Comparison of ENCODE assay signal across 10 cellular contexts in the genomic region with DNA sequence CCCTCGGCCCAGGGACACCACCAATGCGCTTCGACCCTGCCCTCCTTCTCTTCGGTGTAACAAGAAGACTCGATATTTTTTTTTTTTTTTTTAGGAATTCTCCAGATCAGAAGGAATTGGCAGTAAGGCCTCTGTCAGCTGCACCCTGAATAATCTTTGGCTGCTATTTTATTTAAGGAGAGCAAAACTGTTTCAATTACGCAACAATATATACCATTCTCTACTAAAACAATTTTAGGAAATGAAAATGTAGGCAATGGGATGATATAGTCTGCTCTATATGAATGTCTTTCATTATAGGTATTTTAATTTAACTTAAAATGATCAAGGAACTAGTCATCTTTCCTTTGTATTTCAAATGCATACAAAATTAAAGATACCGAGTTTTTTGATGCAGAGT. TPM values are rescaled to one million over a fixed set of nuclear protein-coding genes. Genes with fewer than 3 reads are reported as not detected.
A peak's percentile ranks its signal among the peaks of the same experiment; 100 is the strongest.
DNase-seq lines count a peak whose midpoint lies in the region; ATAC-seq and TF ChIP-seq lines count a peak whose summit lies in the region.
"Had no signal": no experiment of that assay in that cellular context is flagged by ENCODE, and none has a peak within 500 bp of the region (broad histone marks: within the 10 kb centered on the region; RNA-seq: fewer than 3 reads in every experiment).

No MANE protein-coding gene starts in this region.

- H3F3A ChIP-seq in neural cell (ENCODE audit: insufficient read depth, low read length, poor library complexity, severe bottlenecking) = peaks cover 20% of the 10 kb centered on the region

- ATAC-seq in HG03354 (IDR thresholded peaks at IDR 0.05; ENCODE audit: poor library complexity, severe bottlenecking, unreplicated experiment) = no peak
- ATAC-seq in GM18858 (IDR thresholded peaks at IDR 0.05; ENCODE audit: unreplicated experiment) = no peak

- peak overlapping the region; percentile 73 for H3K4me3 Mint-ChIP-seq in dendritic cell treated with granulocyte-macrophage colony-stimulating factor and Interleukin-4, amounts not matched to agents 40 ng/mL and 50 ng/mL, for 4 days

- in situ Hi-C loops in ACHN (cut with HindIII; ENCODE audit: low pct_ligation_motif_present, low pct_unique_long_range_greater_than_20kb, low sequenced_read_pairs) = no loop called here

- H3K27me3 ChIP-seq in A673 (replicated peaks; ENCODE audit: insufficient read depth, low read depth, low read length, poor library complexity) (no peaks in the 10 kb centered on the region), HUES64 (ENCODE audit: insufficient read depth, low read length) (no peaks in the 10 kb centered on the region), neural cell (ENCODE audit: insufficient read depth, low read depth, low read length) (no peaks in the 10 kb centered on the region)

- TF ChIP-seq RAD21 in neural cell (conservative IDR thresholded peaks at IDR 0.05) = no peak

- peak overlapping the region; percentile 23 for H2AFZ ChIP-seq in neural cell (ENCODE audit: low read depth, low read length)

- H3K36me3 Mint-ChIP-seq in dendritic cell treated with granulocyte-macrophage colony-stimulating factor and Interleukin-4, amounts not matched to agents 40 ng/mL and 50 ng/mL, for 4 days (ENCODE audit: low read depth) = no peaks in the 10 kb centered on the region

- H3K4me3 ChIP-seq in A673 (ENCODE audit: low read depth, low read length, poor library complexity, severe bottlenecking) (peak overlapping the region; percentile 42), HUES64 (ENCODE audit: low read length) (peak overlapping the region; percentile 31), neural cell (ENCODE audit: low read length) (peak overlapping the region; percentile 71)

- H3K4me1 ChIP-seq in A673 (ENCODE audit: insufficient read depth, low read length, poor library complexity, severe bottlenecking) (peaks cover 32% of the 10 kb centered on the region), HUES64 (ENCODE audit: insufficient read depth, low read length) (peaks cover 14% of the 10 kb centered on the region)

- BruUV-seq in A673 (replicated peaks; lab: Mats Ljungman, UMichigan) = TSS peak; percentile 91

- H3K27ac Mint-ChIP-seq in dendritic cell treated with granulocyte-macrophage colony-stimulating factor and Interleukin-4, amounts not matched to agents 40 ng/mL and 50 ng/mL, for 4 days = peak overlapping the region; percentile 62

- CTCF ChIA-PET in A673 (lab: Charles Lee) = interaction anchor here (0.5 to 1.2 kb wide), 3 partner anchors 13 to 20 kb away, joined by 4 read pairs; no protein-coding TSS in a partner anchor

- DNase-seq in A673 (ENCODE audit: low spot score) (no peak), ACHN (no peak), NCI-H187 (lab: John Stamatoyannopoulos, UW) (no peak)

- H3K9ac ChIP-seq in HUES64 (ENCODE audit: low read depth, low read length) (no peak overlapping the region), neural cell (ENCODE audit: low read length) (peak overlapping the region; percentile 61)

- no peak for TF ChIP-seq EP300 in neural cell (conservative IDR thresholded peaks at IDR 0.05; ENCODE audit: poor library complexity, severe bottlenecking)

- H3K4me2 ChIP-seq in neural cell (ENCODE audit: low read length) = peak overlapping the region; percentile 81

- TF ChIP-seq CTCF in A673 (conservative IDR thresholded peaks at IDR 0.05; ENCODE audit: low read depth, low read length) (no peak), neural cell (IDR thresholded peaks at IDR 0.05; ENCODE audit: poor library complexity, severe bottlenecking) (no peak)

- no peaks in the 10 kb centered on the region for H3K9me3 Mint-ChIP-seq in dendritic cell treated with granulocyte-macrophage colony-stimulating factor and Interleukin-4, amounts not matched to agents 40 ng/mL and 50 ng/mL, for 4 days

- POLR2A ChIA-PET in A673 (lab: Charles Lee; ENCODE audit: low non-redundant PET) = interaction anchor here (0.9 to 1.0 kb wide), 2 partner anchors 14 to 15 kb away, joined by 9 to 10 read pairs; a partner anchor contains a TSS

- H3K36me3 ChIP-seq in A673 (ENCODE audit: insufficient read depth, low read length, poor library complexity, severe bottlenecking) (no peaks in the 10 kb centered on the region), HUES64 (ENCODE audit: insufficient read depth, low read length) (no peaks in the 10 kb centered on the region), neural cell (ENCODE audit: insufficient read depth, low read length) (no peaks in the 10 kb centered on the region)

- H4K20me1 ChIP-seq in neural cell (ENCODE audit: insufficient read depth) = no peaks in the 10 kb centered on the region

- H3K27me3 Mint-ChIP-seq in dendritic cell treated with granulocyte-macrophage colony-stimulating factor and Interleukin-4, amounts not matched to agents 40 ng/mL and 50 ng/mL, for 4 days = no peaks in the 10 kb centered on the region

- no peaks in the 10 kb centered on the region for H3K9me2 ChIP-seq in neural cell (ENCODE audit: insufficient read depth, low read length)

- H3K79me2 ChIP-seq in neural cell (replicated peaks; ENCODE audit: insufficient read depth, low read length) = peaks cover 4% of the 10 kb centered on the region

- intact Hi-C loops in A673 (cut with micrococcal nuclease; ENCODE audit: unreplicated experiment) = loop anchor here (1.0 kb wide), 1 partner anchor 15 kb away; a partner anchor contains a TSS
- intact Hi-C loops in dendritic cell treated with granulocyte-macrophage colony-stimulating factor and Interleukin-4, amounts not matched to agents 40 ng/mL and 50 ng/mL, for 4 days (cut with micrococcal nuclease) = loop anchor here (2.0 kb wide), 1 partner anchor 14 kb away; a partner anchor contains a TSS

- H3K9me3 ChIP-seq in A673 (ENCODE audit: low read depth, low read length, poor library complexity, severe bottlenecking) (no peaks in the 10 kb centered on the region), HUES64 (ENCODE audit: insufficient read depth, low read depth, low read length) (no peaks in the 10 kb centered on the region), neural cell (ENCODE audit: low read length) (no peaks in the 10 kb centered on the region)

- WGBS in HUES64 = 3% methylated on average over 6 of the region's 7 CpGs

- peaks cover 42% of the 10 kb centered on the region for H3K4me1 Mint-ChIP-seq in dendritic cell treated with granulocyte-macrophage colony-stimulating factor and Interleukin-4, amounts not matched to agents 40 ng/mL and 50 ng/mL, for 4 days (ENCODE audit: low read depth)

- peak overlapping the region; percentile 94 for H3K27ac ChIP-seq in A673 (ENCODE audit: low read depth, low read length, poor library complexity, severe bottlenecking)
- peak overlapping the region; percentile 47 for H3K27ac ChIP-seq in HUES64 (ENCODE audit: low read depth, low read length)
- peak overlapping the region; percentile 98 for H3K27ac ChIP-seq in neural cell (ENCODE audit: low read length)

TF ChIP-seq in neural cell, 6 proteins besides CTCF, POLR2A, EP300 and RAD21:
- TF ChIP-seq SMC3 (conservative IDR thresholded peaks at IDR 0.05; ENCODE audit: poor library complexity) (no peak), POLR2AphosphoS5 (IDR thresholded peaks at IDR 0.05) (no peak), EZH2 (IDR thresholded peaks at IDR 0.05; ENCODE audit: borderline replicate concordance, insufficient read depth, low read length, poor library complexity, severe bottlenecking) (no peak), MXI1 (conservative IDR thresholded peaks at IDR 0.05; ENCODE audit: poor library complexity, severe bottlenecking) (no peak), TAF1 (IDR thresholded peaks at IDR 0.05; ENCODE audit: low read depth) (no peak)
- TF ChIP-seq, protein P1, sequence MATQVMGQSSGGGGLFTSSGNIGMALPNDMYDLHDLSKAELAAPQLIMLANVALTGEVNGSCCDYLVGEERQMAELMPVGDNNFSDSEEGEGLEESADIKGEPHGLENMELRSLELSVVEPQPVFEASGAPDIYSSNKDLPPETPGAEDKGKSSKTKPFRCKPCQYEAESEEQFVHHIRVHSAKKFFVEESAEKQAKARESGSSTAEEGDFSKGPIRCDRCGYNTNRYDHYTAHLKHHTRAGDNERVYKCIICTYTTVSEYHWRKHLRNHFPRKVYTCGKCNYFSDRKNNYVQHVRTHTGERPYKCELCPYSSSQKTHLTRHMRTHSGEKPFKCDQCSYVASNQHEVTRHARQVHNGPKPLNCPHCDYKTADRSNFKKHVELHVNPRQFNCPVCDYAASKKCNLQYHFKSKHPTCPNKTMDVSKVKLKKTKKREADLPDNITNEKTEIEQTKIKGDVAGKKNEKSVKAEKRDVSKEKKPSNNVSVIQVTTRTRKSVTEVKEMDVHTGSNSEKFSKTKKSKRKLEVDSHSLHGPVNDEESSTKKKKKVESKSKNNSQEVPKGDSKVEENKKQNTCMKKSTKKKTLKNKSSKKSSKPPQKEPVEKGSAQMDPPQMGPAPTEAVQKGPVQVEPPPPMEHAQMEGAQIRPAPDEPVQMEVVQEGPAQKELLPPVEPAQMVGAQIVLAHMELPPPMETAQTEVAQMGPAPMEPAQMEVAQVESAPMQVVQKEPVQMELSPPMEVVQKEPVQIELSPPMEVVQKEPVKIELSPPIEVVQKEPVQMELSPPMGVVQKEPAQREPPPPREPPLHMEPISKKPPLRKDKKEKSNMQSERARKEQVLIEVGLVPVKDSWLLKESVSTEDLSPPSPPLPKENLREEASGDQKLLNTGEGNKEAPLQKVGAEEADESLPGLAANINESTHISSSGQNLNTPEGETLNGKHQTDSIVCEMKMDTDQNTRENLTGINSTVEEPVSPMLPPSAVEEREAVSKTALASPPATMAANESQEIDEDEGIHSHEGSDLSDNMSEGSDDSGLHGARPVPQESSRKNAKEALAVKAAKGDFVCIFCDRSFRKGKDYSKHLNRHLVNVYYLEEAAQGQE (IDR thresholded peaks at IDR 0.05; ENCODE audit: borderline replicate concordance) = no peak

RNA-seq across cellular contexts. Expression of a gene that starts 13.3 kb away (rescaled TPM):
- 38.0 and 39.6 TPM in 2 replicates for total RNA-seq in A673 (2021)
- 37.7 TPM for polyA plus RNA-seq in HUES64 (2013, experiment 1 of 2)
- polyA plus RNA-seq in HUES64 (2013, experiment 2 of 2) = 40.1 TPM
- polyA plus RNA-seq in neural cell = 15.5 and 19.5 TPM in 2 replicates
- polyA minus RNA-seq in neural cell = 32.5 and 41.9 TPM in 2 replicates

RNA-seq across cellular contexts. Expression of a gene that starts 14.7 kb away (rescaled TPM):
- 41.0 and 51.0 TPM in 2 replicates for total RNA-seq in A673 (2021)
- 35.8 TPM for polyA plus RNA-seq in HUES64 (2013, experiment 1 of 2)
- polyA plus RNA-seq in HUES64 (2013, experiment 2 of 2) = 40.8 TPM
- polyA plus RNA-seq in neural cell = 6.8 and 9.6 TPM in 2 replicates
- 12.5 and 13.4 TPM in 2 replicates for polyA minus RNA-seq in neural cell

RNA-seq across cellular contexts. Expression of a gene that starts 20.1 kb away (rescaled TPM):
- total RNA-seq in A673 (2021) = 21.7 and 26.3 TPM in 2 replicates
- polyA plus RNA-seq in HUES64 (2013, experiment 1 of 2) = 18.6 TPM
- 25.0 TPM for polyA plus RNA-seq in HUES64 (2013, experiment 2 of 2)
- 7.8 and 10.9 TPM in 2 replicates for polyA plus RNA-seq in neural cell
- polyA minus RNA-seq in neural cell = 8.0 and 8.7 TPM in 2 replicates

RNA-seq across cellular contexts. Expression of a gene that starts 36.3 kb away (rescaled TPM):
- 43.4 and 55.4 TPM in 2 replicates for total RNA-seq in A673 (2021)
- polyA plus RNA-seq in HUES64 (2013, experiment 1 of 2) = 20.6 TPM
- 23.5 TPM for polyA plus RNA-seq in HUES64 (2013, experiment 2 of 2)
- polyA plus RNA-seq in neural cell = 19.6 and 43.1 TPM in 2 replicates
- 29.2 and 30.7 TPM in 2 replicates for polyA minus RNA-seq in neural cell

RNA-seq across cellular contexts. Expression of a gene that starts 53.1 kb away (rescaled TPM):
- not detected in 2 replicates for total RNA-seq in A673 (2021)
- polyA plus RNA-seq in HUES64 (2013, experiment 1 of 2) = not detected
- not detected for polyA plus RNA-seq in HUES64 (2013, experiment 2 of 2)
- polyA plus RNA-seq in neural cell = not detected in 2 replicates
- polyA minus RNA-seq in neural cell = not detected in 2 replicates
- total RNA-seq: Daoy, left colon had no signal

Comparison
In these comparisons a context has a peak if more than half of its experiments do, and no peak if none do; other contexts are left out.
1. H3K27ac ChIP-seq: peak in every context shown above with its lines; median percentile 98 in neural cell; 94 in A673; 47 in HUES64.